Comparison of ENCODE assay signal across 8 cellular contexts in genomic region chr2:238970553-238971081, GRCh38.
DNase-seq lines count a peak whose midpoint lies in the region; ATAC-seq and TF ChIP-seq lines count a peak whose summit lies in the region.

No MANE protein-coding gene starts in this region.

- no peak overlapping the region for H3K4me3 ChIP-seq in HL-60 (replicated peaks; ENCODE audit: insufficient read depth, low read length)

- H3K27ac Mint-ChIP-seq in brain, result peak overlapping the region in 1 of 5 experiments; percentile 69

- no peak overlapping the region for H3K4me3 Mint-ChIP-seq in brain

- TF ChIP-seq CTCF in HL-60 (IDR thresholded peaks at IDR 0.05; ENCODE audit: insufficient read depth, low read length) (peak; percentile 97), brain (conservative IDR thresholded peaks at IDR 0.05) (peak; percentile 81 to 92)

- no peaks in the 10 kb centered on the region for H3K27me3 ChIP-seq in HL-60 (ENCODE audit: insufficient read depth, poor library complexity, severe bottlenecking)

- DNase-seq in Right ventricle myocardium inferior (ENCODE audit: missing footprints) (peak; percentile 82), cardiac septum (ENCODE audit: low spot score) (no peak), HL-60 (ENCODE audit: low read depth in 1 of 2, low spot score in 1 of 2) (peak in 1 of 2 experiments; percentile 26), T follicular helper cell (ENCODE audit: low read depth) (peak; percentile 20), iris pigment epithelial cell (ENCODE audit: low read depth) (peak; percentile 41), DMS79 treated with DMSO at 0.1 percent for 48 hours (lab: John Stamatoyannopoulos, UW) (no peak)
- peak; percentile 48 to 53 for DNase-seq in stimulated activated CD4-positive, alpha-beta T cell treated with anti-CD3 and anti-CD28 coated beads, Interleukin-2, amount 100 ng/mL, for 48 hours

- H3K9me3 Mint-ChIP-seq in brain, result peaks cover 11 to 21% (median 11%) of the 10 kb centered on the region in 5 experiments

- H3K27me3 Mint-ChIP-seq in brain, result peaks cover 8% of the 10 kb centered on the region

- H3K27ac ChIP-seq in HL-60 (replicated peaks), result no peak overlapping the region

- H3K4me1 Mint-ChIP-seq in brain, result no peaks in the 10 kb centered on the region

- peak; percentile 63 for ATAC-seq in Right ventricle myocardium inferior

- no peaks in the 10 kb centered on the region for H3K36me3 Mint-ChIP-seq in brain

- intact Hi-C loops in Right ventricle myocardium inferior (cut with DNase I) (loop anchor here (5.0 kb wide), 1 partner anchor 613 kb away; no protein-coding TSS in a partner anchor), cardiac septum (cut with DNase I) (no loop called here)

Comparison
In these comparisons a context has a peak if more than half of its experiments do, and no peak if none do; other contexts are left out.
1. DNase-seq: peak in Right ventricle myocardium inferior (single experiment), T follicular helper cell (single experiment), iris pigment epithelial cell (single experiment) and stimulated activated CD4-positive, alpha-beta T cell treated with anti-CD3 and anti-CD28 coated beads, Interleukin-2, amount 100 ng/mL, for 48 hours (2 of 2); none in cardiac septum (single experiment) and DMS79 treated with DMSO at 0.1 percent for 48 hours (single experiment).